Comparison of ENCODE assay signal across 24 cellular contexts in the genomic region with DNA sequence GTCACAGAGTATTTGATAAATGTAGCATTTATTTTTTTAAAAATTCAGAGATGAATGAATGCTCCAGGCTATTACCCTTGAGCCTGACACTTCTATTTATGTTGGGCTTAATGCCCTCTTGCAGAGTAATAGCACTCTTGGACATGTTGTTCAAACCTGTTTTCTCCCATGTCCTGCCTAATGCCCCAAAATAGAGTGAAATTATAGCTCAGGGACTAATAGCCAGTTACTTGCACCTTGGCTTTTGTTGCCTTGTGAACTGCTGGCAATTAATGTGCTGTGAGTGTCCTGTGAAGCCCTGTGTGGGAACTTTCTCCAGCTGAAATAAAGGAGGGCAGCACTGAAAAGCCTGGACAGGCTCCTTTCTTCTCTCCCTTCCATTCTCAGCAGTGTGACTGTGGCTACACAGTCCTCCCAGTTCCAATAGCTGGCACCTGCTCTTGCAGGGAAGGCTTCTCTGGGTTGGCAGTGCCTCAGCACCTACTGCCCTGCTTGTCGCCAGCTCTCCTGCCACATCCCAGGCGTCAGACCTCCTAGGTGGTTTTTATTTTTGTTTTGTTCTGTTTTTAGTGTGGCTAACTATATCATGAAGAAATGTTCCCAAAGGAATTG.
A peak's percentile ranks its signal among the peaks of the same experiment; 100 is the strongest.
DNase-seq lines count a peak whose midpoint lies in the region; ATAC-seq and TF ChIP-seq lines count a peak whose summit lies in the region.
"Had no signal": no experiment of that assay in that cellular context is flagged by ENCODE, and none has a peak within 500 bp of the region (broad histone marks: within the 10 kb centered on the region; RNA-seq: fewer than 3 reads in every experiment).

No MANE protein-coding gene starts in this region.

- H3K36me3 Mint-ChIP-seq in endodermal cell (ENCODE audit: low read depth) (no peaks in the 10 kb centered on the region), mesothelial cell of epicardium (no peaks in the 10 kb centered on the region)
- H3K36me3 Mint-ChIP-seq: activated naive CD8-positive, alpha-beta T cell treated with anti-CD3 and anti-CD28 coated beads, Interleukin-2, amount 10 ng/mL, durations not matched to agents 7 days and 5 days had no signal

- TF ChIP-seq CTCF in endodermal cell (conservative IDR thresholded peaks at IDR 0.05): no peak
- TF ChIP-seq CTCF in mesothelial cell of epicardium (IDR thresholded peaks at IDR 0.05; ENCODE audit: unreplicated experiment): no peak
- TF ChIP-seq CTCF in A673 (conservative IDR thresholded peaks at IDR 0.05; ENCODE audit: low read depth, low read length): no peak

- H3K4me1 Mint-ChIP-seq in endodermal cell (no peaks in the 10 kb centered on the region), mesothelial cell of epicardium (peaks cover 20% of the 10 kb centered on the region)
- H3K4me1 Mint-ChIP-seq: activated naive CD8-positive, alpha-beta T cell treated with anti-CD3 and anti-CD28 coated beads, Interleukin-2, amount 10 ng/mL, durations not matched to agents 7 days and 5 days had no signal

- H3K9ac ChIP-seq in endodermal cell (ENCODE audit: extremely low read depth, low read length, poor library complexity, severe bottlenecking): no peak overlapping the region

- WGBS in endodermal cell (ENCODE audit: insufficient coverage in 1 of 2, insufficient read length in 1 of 2), 2 experiments: 77% methylated on average over 2 of the region's 2 CpGs; no CpG with 5 or more reads in 1 of the 2 experiments

- DNase-seq in Right ventricle myocardium inferior (ENCODE audit: missing footprints) (no peak), cardiac septum (ENCODE audit: low spot score) (no peak), endodermal cell (no peak), mesothelial cell of epicardium (ENCODE audit: low spot score in 2 of 2, unreplicated experiment in 2 of 2) (no peak), NCI-H146 (lab: John Stamatoyannopoulos, UW) (no peak), HPDE6-E6E7 (ENCODE audit: extremely low spot score) (no peak), A673 (ENCODE audit: low spot score) (no peak)
- DNase-seq: activated CD8-positive, alpha-beta memory T cell treated with anti-CD3 and anti-CD28 coated beads for 24 hours; activated naive CD8-positive, alpha-beta T cell treated with anti-CD3 and anti-CD28 coated beads, Interleukin-2, amount 10 ng/mL, durations not matched to agents 7 days and 5 days; CD4-positive, alpha-beta T cell; DMS53; effector CD8-positive, alpha-beta T cell; GOT3; mucosa of descending colon; NCI-H187 treated with DMSO at 0.1 percent for 48 hours; NCI-H510A treated with DMSO at 0.1 percent for 48 hours; PC-3; SJCRH30; stimulated activated CD4-positive, alpha-beta T cell treated with anti-CD3 and anti-CD28 coated beads, Interleukin-2, amount 100 ng/mL, for 24 hours; stomach had no signal

- H3K4me1 ChIP-seq in endodermal cell (ENCODE audit: control insufficient read depth, insufficient read depth, low read length) (no peaks in the 10 kb centered on the region), A673 (ENCODE audit: insufficient read depth, low read length, poor library complexity, severe bottlenecking) (no peaks in the 10 kb centered on the region)
- H3K4me1 ChIP-seq: breast epithelium, SJCRH30 had no signal

- H3K27me3 Mint-ChIP-seq in endodermal cell (ENCODE audit: insufficient read depth): no peaks in the 10 kb centered on the region
- no peaks in the 10 kb centered on the region for H3K27me3 Mint-ChIP-seq in mesothelial cell of epicardium (ENCODE audit: low read depth)
- H3K27me3 Mint-ChIP-seq: activated naive CD8-positive, alpha-beta T cell treated with anti-CD3 and anti-CD28 coated beads, Interleukin-2, amount 10 ng/mL, durations not matched to agents 7 days and 5 days had no signal

- peak overlapping the region; percentile 47 for H3K27ac ChIP-seq in endodermal cell (ENCODE audit: low read depth, low read length)
- H3K27ac ChIP-seq in temporal lobe (ENCODE audit: low read depth, low read length): peak overlapping the region; percentile 27
- no peak overlapping the region for H3K27ac ChIP-seq in A673 (ENCODE audit: low read depth, low read length, poor library complexity, severe bottlenecking)
- H3K27ac ChIP-seq: breast epithelium, hepatocyte, SJCRH30, stomach had no signal

- no peaks in the 10 kb centered on the region for H3K27me3 ChIP-seq in endodermal cell (ENCODE audit: control insufficient read depth, insufficient read depth, low read length, poor library complexity, severe bottlenecking)
- no peaks in the 10 kb centered on the region for H3K27me3 ChIP-seq in A673 (replicated peaks; ENCODE audit: insufficient read depth, low read depth, low read length, poor library complexity)
- H3K27me3 ChIP-seq: breast epithelium, hepatocyte, SJCRH30, stomach had no signal

- intact Hi-C loops in Right ventricle myocardium inferior (cut with DNase I): loop anchor here (2.0 kb wide), 1 partner anchor 72 kb away; the partner anchor contains the start of gene DCLK2
- intact Hi-C loops in cardiac septum (cut with DNase I): no loop called here
- intact Hi-C loops in A673 (cut with micrococcal nuclease; ENCODE audit: unreplicated experiment): no loop called here

- BruUV-seq in A673 (replicated peaks; lab: Mats Ljungman, UMichigan): no TSS peak

- no peak overlapping the region for H3K27ac Mint-ChIP-seq in endodermal cell
- peak overlapping the region; percentile 21 for H3K27ac Mint-ChIP-seq in mesothelial cell of epicardium
- H3K27ac Mint-ChIP-seq: activated naive CD8-positive, alpha-beta T cell treated with anti-CD3 and anti-CD28 coated beads, Interleukin-2, amount 10 ng/mL, durations not matched to agents 7 days and 5 days; CD4-positive, alpha-beta T cell had no signal

- no peaks in the 10 kb centered on the region for H3K9me3 Mint-ChIP-seq in endodermal cell
- H3K9me3 Mint-ChIP-seq in mesothelial cell of epicardium: no peaks in the 10 kb centered on the region
- H3K9me3 Mint-ChIP-seq: activated naive CD8-positive, alpha-beta T cell treated with anti-CD3 and anti-CD28 coated beads, Interleukin-2, amount 10 ng/mL, durations not matched to agents 7 days and 5 days; CD4-positive, alpha-beta T cell had no signal

- POLR2A ChIA-PET in A673 (lab: Charles Lee; ENCODE audit: low non-redundant PET): no interaction called here

- H3K4me3 ChIP-seq in endodermal cell (ENCODE audit: low read length) (no peak overlapping the region), A673 (ENCODE audit: low read depth, low read length, poor library complexity, severe bottlenecking) (no peak overlapping the region)
- H3K4me3 ChIP-seq: breast epithelium, hepatocyte, mucosa of descending colon, SJCRH30, stomach had no signal

- H3K9me3 ChIP-seq in endodermal cell (ENCODE audit: control insufficient read depth, low read length) (no peaks in the 10 kb centered on the region), A673 (ENCODE audit: low read depth, low read length, poor library complexity, severe bottlenecking) (no peaks in the 10 kb centered on the region)
- H3K9me3 ChIP-seq: breast epithelium, mucosa of descending colon, SJCRH30, stomach had no signal

- CTCF ChIA-PET in A673 (lab: Charles Lee): no interaction called here

- ATAC-seq in Right ventricle myocardium inferior: peak; percentile 86
- ATAC-seq: HepG2, mucosa of descending colon, PC-3 had no signal

- no peak overlapping the region for H3K4me3 Mint-ChIP-seq in endodermal cell
- H3K4me3 Mint-ChIP-seq in mesothelial cell of epicardium: no peak overlapping the region
- H3K4me3 Mint-ChIP-seq: activated naive CD8-positive, alpha-beta T cell treated with anti-CD3 and anti-CD28 coated beads, Interleukin-2, amount 10 ng/mL, durations not matched to agents 7 days and 5 days; CD4-positive, alpha-beta T cell had no signal

- H3K36me3 ChIP-seq in endodermal cell (ENCODE audit: control insufficient read depth, insufficient read depth, low read length) (no peaks in the 10 kb centered on the region), A673 (ENCODE audit: insufficient read depth, low read length, poor library complexity, severe bottlenecking) (no peaks in the 10 kb centered on the region)
- H3K36me3 ChIP-seq: breast epithelium, SJCRH30, stomach had no signal
